Comparison of ENCODE assay signal across 8 cellular contexts in the genomic region with DNA sequence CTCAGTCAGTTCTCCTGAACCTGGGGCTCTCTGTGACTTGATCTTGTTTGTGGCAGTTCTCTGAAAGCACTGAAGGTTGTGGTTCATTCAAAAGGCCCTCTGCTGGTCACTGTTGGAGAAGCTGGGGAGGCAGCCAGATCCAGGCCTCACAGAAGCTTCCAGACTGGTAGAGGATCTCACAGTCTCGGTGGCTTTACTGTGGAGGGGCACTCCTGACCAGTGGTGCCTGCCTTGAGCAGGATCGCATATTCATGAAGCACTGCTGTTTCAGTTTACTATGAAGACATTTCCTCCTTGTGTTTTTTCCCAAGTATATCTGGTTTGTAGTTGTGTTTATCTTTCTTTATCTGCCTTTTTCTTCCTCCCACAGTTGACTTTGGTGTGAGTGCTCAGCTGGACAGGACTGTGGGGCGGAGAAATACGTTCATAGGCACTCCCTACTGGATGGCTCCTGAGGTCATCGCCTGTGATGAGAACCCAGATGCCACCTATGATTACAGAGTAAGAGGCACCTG.
DNase-seq lines count a peak whose midpoint lies in the region; ATAC-seq and TF ChIP-seq lines count a peak whose summit lies in the region.

No MANE protein-coding gene starts in this region.

- H3K27ac Mint-ChIP-seq in CD4-positive, CD25-positive, alpha-beta regulatory T cell, result peak overlapping the region in 2 of 3 donors; percentile 43 to 45
- H3K27ac Mint-ChIP-seq in activated T-helper 2 cell treated with anti-CD3 and anti-CD28 coated beads, Interferon-gamma antibody, Interleukin-2, Interleukin-4, amounts not matched to agents 10 μg/mL and 5 μg/mL and 100 μg/mL, durations not matched to agents 14 hours and 24 hours and 36 hours, result peak overlapping the region; percentile 61

- H3K27me3 Mint-ChIP-seq in CD4-positive, CD25-positive, alpha-beta regulatory T cell, result no peaks in the 10 kb centered on the region
- H3K27me3 Mint-ChIP-seq in activated T-helper 2 cell treated with anti-CD3 and anti-CD28 coated beads, Interferon-gamma antibody, Interleukin-2, Interleukin-4, amounts not matched to agents 10 μg/mL and 5 μg/mL and 100 μg/mL, durations not matched to agents 14 hours and 24 hours and 36 hours (ENCODE audit: low read depth), result no peaks in the 10 kb centered on the region

- peak overlapping the region; percentile 16 for H3K27ac ChIP-seq in CD4-positive, CD25-positive, alpha-beta regulatory T cell (ENCODE audit: insufficient read depth, low read length, poor library complexity, severe bottlenecking)
- H3K27ac ChIP-seq in thymus (ENCODE audit: low read depth), result peak overlapping the region; percentile 21

- no peak overlapping the region for H3K4me3 ChIP-seq in CD4-positive, CD25-positive, alpha-beta regulatory T cell (ENCODE audit: low read depth, low read length)
- H3K4me3 ChIP-seq in foreskin fibroblast (ENCODE audit: low read depth in 1 of 2, low read length in 2 of 2) (no peak overlapping the region), thymus (ENCODE audit: low read length) (no peak overlapping the region)

- H3K9me3 ChIP-seq in CD4-positive, CD25-positive, alpha-beta regulatory T cell (ENCODE audit: control insufficient read depth in 2 of 2, low read length in 2 of 2), result no peaks in the 10 kb centered on the region
- no peaks in the 10 kb centered on the region for H3K9me3 ChIP-seq in thymus (ENCODE audit: control insufficient read depth)

- WGBS in thymus, result 94% methylated on average over 5 of the region's 5 CpGs

- peaks cover 40% of the 10 kb centered on the region for H3K36me3 Mint-ChIP-seq in CD4-positive, CD25-positive, alpha-beta regulatory T cell
- H3K36me3 Mint-ChIP-seq in activated T-helper 2 cell treated with anti-CD3 and anti-CD28 coated beads, Interferon-gamma antibody, Interleukin-2, Interleukin-4, amounts not matched to agents 10 μg/mL and 5 μg/mL and 100 μg/mL, durations not matched to agents 14 hours and 24 hours and 36 hours (ENCODE audit: low read depth), result peaks cover 57% of the 10 kb centered on the region

- ATAC-seq in CD4-positive, CD25-positive, alpha-beta regulatory T cell (ENCODE audit: low read depth in 2 of 2), result peak; percentile 60 to 73
- peak; percentile 58 for ATAC-seq in HG03565 (IDR thresholded peaks at IDR 0.05; ENCODE audit: unreplicated experiment)

- TF ChIP-seq CTCF in foreskin fibroblast (IDR thresholded peaks at IDR 0.05; ENCODE audit: low read depth, low read length), result peak; percentile 86

- H3K9me3 Mint-ChIP-seq in CD4-positive, CD25-positive, alpha-beta regulatory T cell, result no peaks in the 10 kb centered on the region
- H3K9me3 Mint-ChIP-seq in activated T-helper 2 cell treated with anti-CD3 and anti-CD28 coated beads, Interferon-gamma antibody, Interleukin-2, Interleukin-4, amounts not matched to agents 10 μg/mL and 5 μg/mL and 100 μg/mL, durations not matched to agents 14 hours and 24 hours and 36 hours, result no peaks in the 10 kb centered on the region

- peaks cover 69% of the 10 kb centered on the region for H3K36me3 ChIP-seq in CD4-positive, CD25-positive, alpha-beta regulatory T cell (ENCODE audit: control insufficient read depth, insufficient read depth, low read length)
- H3K36me3 ChIP-seq in thymus (ENCODE audit: control insufficient read depth, insufficient read depth), result peaks cover 17% of the 10 kb centered on the region

- peaks cover 54% of the 10 kb centered on the region for H3K4me1 ChIP-seq in CD4-positive, CD25-positive, alpha-beta regulatory T cell (ENCODE audit: control insufficient read depth, insufficient read depth, low read length, poor library complexity, severe bottlenecking)
- peaks cover 17% of the 10 kb centered on the region for H3K4me1 ChIP-seq in thymus (ENCODE audit: control insufficient read depth, insufficient read depth, low read length)

- peaks cover 33 to 62% (median 53%) of the 10 kb centered on the region in 4 donors for H3K4me1 Mint-ChIP-seq in CD4-positive, CD25-positive, alpha-beta regulatory T cell
- peaks cover 50% of the 10 kb centered on the region for H3K4me1 Mint-ChIP-seq in activated T-helper 2 cell treated with anti-CD3 and anti-CD28 coated beads, Interferon-gamma antibody, Interleukin-2, Interleukin-4, amounts not matched to agents 10 μg/mL and 5 μg/mL and 100 μg/mL, durations not matched to agents 14 hours and 24 hours and 36 hours (ENCODE audit: low read depth)

- no peaks in the 10 kb centered on the region for H3K27me3 ChIP-seq in CD4-positive, CD25-positive, alpha-beta regulatory T cell (ENCODE audit: control insufficient read depth, insufficient read depth, low read length)
- no peaks in the 10 kb centered on the region for H3K27me3 ChIP-seq in thymus (ENCODE audit: control insufficient read depth, insufficient read depth)

- H3K4me3 Mint-ChIP-seq in CD4-positive, CD25-positive, alpha-beta regulatory T cell, result peak overlapping the region in 1 of 4 donors; percentile 15
- H3K4me3 Mint-ChIP-seq in activated T-helper 2 cell treated with anti-CD3 and anti-CD28 coated beads, Interferon-gamma antibody, Interleukin-2, Interleukin-4, amounts not matched to agents 10 μg/mL and 5 μg/mL and 100 μg/mL, durations not matched to agents 14 hours and 24 hours and 36 hours (ENCODE audit: low read depth), result no peak overlapping the region

- intact Hi-C loops in activated T-helper 2 cell treated with anti-CD3 and anti-CD28 coated beads, Interferon-gamma antibody, Interleukin-2, Interleukin-4, amounts not matched to agents 10 μg/mL and 5 μg/mL and 100 μg/mL, durations not matched to agents 14 hours and 24 hours and 36 hours (cut with micrococcal nuclease), result loop anchor here (1.0 to 10.0 kb wide), 2 partner anchors 412 to 533 kb away; no protein-coding TSS in a partner anchor

- DNase-seq in CD4-positive, CD25-positive, alpha-beta regulatory T cell, result peak; percentile 28 to 79 (median 60)
- DNase-seq in GM19240 (ENCODE audit: insufficient read length, low spot score) (peak; percentile 33), RPMI8226 (peak; percentile 48), foreskin fibroblast (peak; percentile 50 to 83), nucleus accumbens (lab: John Stamatoyannopoulos, UW) (peak in 49 of 56 donors; percentile 17 to 85 (median 65))
- peak; percentile 33 for DNase-seq in activated T-helper 2 cell treated with anti-CD3 and anti-CD28 coated beads, Interferon-gamma antibody, Interleukin-2, Interleukin-4, amounts not matched to agents 10 μg/mL and 5 μg/mL and 100 μg/mL, durations not matched to agents 14 hours and 24 hours and 36 hours (ENCODE audit: low spot score)
